ENCODE assay signal across 10 cellular contexts in genomic region chr16:1152123-1152638, GRCh38. TPM values are rescaled to one million over a fixed set of nuclear protein-coding genes. Genes with fewer than 3 reads are reported as not detected.
DNase-seq lines count a peak whose midpoint lies in the region; ATAC-seq lines count a peak whose summit lies in the region.
"Had no signal": no experiment of that assay in that cellular context is flagged by ENCODE, and none has a peak within 500 bp of the region (broad histone marks: within the 10 kb centered on the region; RNA-seq: fewer than 3 reads in every experiment).

No MANE protein-coding gene starts in this region.

- H3K9me3 ChIP-seq in SJCRH30 (replicated peaks): no peaks in the 10 kb centered on the region
- H3K9me3 ChIP-seq: adrenal gland had no signal

- H3K27me3 ChIP-seq in SJCRH30: peaks cover 26% of the 10 kb centered on the region
- H3K27me3 ChIP-seq: adrenal gland had no signal

- H3K27ac ChIP-seq in SJCRH30: no peak overlapping the region
- H3K27ac ChIP-seq: parathyroid adenoma had no signal

- ATAC-seq in HG02981 (IDR thresholded peaks at IDR 0.05; ENCODE audit: unreplicated experiment) (no peak), GM19463 (IDR thresholded peaks at IDR 0.05; ENCODE audit: unreplicated experiment) (no peak)

- H3K36me3 ChIP-seq in SJCRH30: no peaks in the 10 kb centered on the region
- H3K36me3 ChIP-seq: adrenal gland had no signal

- 0 out of 2 replicates have a peak overlapping the region, but pooled peaks have one; percentile 16 for H3K4me3 ChIP-seq in SJCRH30

- peaks cover 7% of the 10 kb centered on the region; the same call in 1 of the 2 replicates for H3K4me1 ChIP-seq in SJCRH30

- DNase-seq in SJCRH30 (peak in 1 of 2 experiments; percentile 22), activated gamma-delta T cell (lab: John Stamatoyannopoulos, UW) (peak; percentile 48), iPS-NIHi7 (ENCODE audit: extremely low spot score) (peak; percentile 70), NOMO-1 treated with DMSO at 0.1 percent for 48 hours (lab: John Stamatoyannopoulos, UW; ENCODE audit: unreplicated experiment) (no peak), SHP77 (lab: John Stamatoyannopoulos, UW) (no peak)
- DNase-seq in stimulated activated naive CD4-positive, alpha-beta T cell treated with Interleukin-2 at 50 U/mL for 16 hours (lab: John Stamatoyannopoulos, UW): peak; percentile 55

RNA-seq across cellular contexts. Expression of gene CACNA1H, which starts 0.7 kb away (rescaled TPM):
- total RNA-seq in SJCRH30 (2014; rRNA removed; shearing (Covaris generic)): 1.4 and 1.7 TPM in 2 replicates

RNA-seq across cellular contexts. Expression of gene C1QTNF8, which starts 56.1 kb away (rescaled TPM):
- total RNA-seq in SJCRH30 (2014; rRNA removed; shearing (Covaris generic)): not detected in 2 replicates

Comparison
In these comparisons a context has a peak if more than half of its experiments do, and no peak if none do; other contexts are left out.
1. DNase-seq: peak in activated gamma-delta T cell (single experiment), iPS-NIHi7 (single experiment) and stimulated activated naive CD4-positive, alpha-beta T cell treated with Interleukin-2 at 50 U/mL for 16 hours (single experiment); none in NOMO-1 treated with DMSO at 0.1 percent for 48 hours (single experiment) and SHP77 (0 of 2).